In the genomic region with DNA sequence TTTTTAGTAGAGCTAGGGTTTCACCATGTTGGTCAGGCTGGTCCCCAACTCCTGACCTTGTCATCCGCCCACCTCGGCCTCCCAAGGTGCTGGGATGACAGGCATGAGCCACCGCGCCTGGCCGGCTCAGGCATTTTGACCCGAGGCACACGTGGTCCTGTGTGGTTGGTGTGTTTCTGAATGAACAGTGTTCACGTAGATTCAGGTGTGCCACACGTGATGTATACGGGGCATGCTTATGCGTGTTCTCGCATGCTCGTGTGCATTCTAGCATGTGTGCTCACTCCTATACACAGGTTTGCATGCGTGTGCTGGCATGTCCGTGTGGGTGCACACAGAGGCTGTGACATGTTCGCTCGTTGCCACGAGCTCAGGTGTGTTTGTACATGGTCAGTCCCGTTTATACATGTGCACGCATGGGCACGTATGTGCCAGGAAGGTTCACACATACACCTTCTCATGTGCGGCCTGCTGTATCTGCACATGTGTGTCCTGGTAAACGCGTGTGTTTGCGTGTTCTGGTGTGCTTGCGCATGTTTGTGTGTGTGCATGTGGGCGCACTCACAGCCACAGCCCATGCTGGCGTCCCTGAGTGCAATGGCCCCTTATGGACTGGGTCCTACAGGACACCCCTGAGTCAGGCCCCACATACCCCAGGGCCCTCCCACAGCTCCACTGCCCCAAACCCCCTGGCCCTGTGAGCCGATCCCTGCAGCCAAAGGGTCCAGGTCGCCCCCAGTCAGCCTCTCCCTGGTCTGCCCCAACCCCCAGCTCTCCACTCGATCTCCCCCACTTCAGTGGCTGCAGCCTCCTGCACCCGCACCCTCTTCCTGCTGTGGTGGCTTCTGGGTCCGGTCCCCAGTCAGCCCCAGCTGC, we compare ENCODE assay signal across 1 cellular context.
TF ChIP-seq lines count a peak whose summit lies in the region.

No MANE protein-coding gene starts in this region.

TF ChIP-seq in GM12878, 131 proteins besides CTCF, POLR2A, EP300 and RAD21:
- TF ChIP-seq CHD1 (IDR thresholded peaks at IDR 0.05; ENCODE audit: low read depth, low read length) (no peak), GATAD2B (conservative IDR thresholded peaks at IDR 0.05; ENCODE audit: low read depth) (no peak)
- TF ChIP-seq, protein P1, sequence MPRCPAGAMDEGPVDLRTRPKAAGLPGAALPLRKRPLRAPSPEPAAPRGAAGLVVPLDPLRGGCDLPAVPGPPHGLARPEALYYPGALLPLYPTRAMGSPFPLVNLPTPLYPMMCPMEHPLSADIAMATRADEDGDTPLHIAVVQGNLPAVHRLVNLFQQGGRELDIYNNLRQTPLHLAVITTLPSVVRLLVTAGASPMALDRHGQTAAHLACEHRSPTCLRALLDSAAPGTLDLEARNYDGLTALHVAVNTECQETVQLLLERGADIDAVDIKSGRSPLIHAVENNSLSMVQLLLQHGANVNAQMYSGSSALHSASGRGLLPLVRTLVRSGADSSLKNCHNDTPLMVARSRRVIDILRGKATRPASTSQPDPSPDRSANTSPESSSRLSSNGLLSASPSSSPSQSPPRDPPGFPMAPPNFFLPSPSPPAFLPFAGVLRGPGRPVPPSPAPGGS (IDR thresholded peaks at IDR 0.05; ENCODE audit: borderline replicate concordance, insufficient read depth, low read depth, low read length, poor library complexity, severe bottlenecking): peak; percentile 10
